In genomic region chr13:83048419-83048818, GRCh38 we compare ENCODE assay signal across 30 cellular contexts.
A peak's percentile ranks its signal among the peaks of the same experiment; 100 is the strongest.
DNase-seq lines count a peak whose midpoint lies in the region; ATAC-seq, FAIRE-seq and TF ChIP-seq lines count a peak whose summit lies in the region.
"Had no signal": no experiment of that assay in that cellular context is flagged by ENCODE, and none has a peak within 500 bp of the region (broad histone marks: within the 10 kb centered on the region; RNA-seq: fewer than 3 reads in every experiment).

No MANE protein-coding gene starts in this region.

- dilution Hi-C loops in IMR-90 (cut with HindIII; ENCODE audit: low sequenced_read_pairs, unreplicated experiment) = no loop called here

- H3K79me1 ChIP-seq in IMR-90 (ENCODE audit: low read depth in 1 of 2, low read length in 2 of 2) = no peaks in the 10 kb centered on the region

- H3K18ac ChIP-seq in IMR-90 (ENCODE audit: low read depth, low read length) = no peak overlapping the region

- H4K5ac ChIP-seq in IMR-90 (ENCODE audit: low read depth, low read length) = no peak overlapping the region

- H4K91ac ChIP-seq in IMR-90 (ENCODE audit: insufficient read depth, low read depth, low read length) = no peak overlapping the region

- POLR2A ChIA-PET in BJ (lab: Charles Lee) (no interaction called here), IMR-90 (lab: Charles Lee; ENCODE audit: unreplicated experiment) (no interaction called here)
- POLR2A ChIA-PET in CD4-positive, alpha-beta memory T cell (lab: Charles Lee; ENCODE audit: partially characterized antibody) = no interaction called here

- H3K27ac Mint-ChIP-seq in CD4-positive, alpha-beta memory T cell = no peak overlapping the region
- H3K27ac Mint-ChIP-seq: activated CD4-positive, alpha-beta memory T cell treated with anti-CD3 and anti-CD28 coated beads, Interleukin-2, amount 10 ng/mL, durations not matched to agents 7 days and 5 days; activated naive CD4-positive, alpha-beta T cell treated with anti-CD3 and anti-CD28 coated beads for 36 hours; natural killer cell treated with Interleukin-12 subunit alpha and Interleukin-12 subunit beta and Interleukin-15 and Interleukin-18, amount 100 ng/mL, for 72 hours had no signal

- no peaks in the 10 kb centered on the region for H3K9me1 ChIP-seq in IMR-90 (ENCODE audit: insufficient read depth, low read length)

- H3K9me3 ChIP-seq in IMR-90 (ENCODE audit: control insufficient read depth, insufficient read depth, low read length) = no peaks in the 10 kb centered on the region
- H3K9me3 ChIP-seq in CD4-positive, alpha-beta memory T cell (ENCODE audit: control insufficient read depth in 1 of 2, low read length in 2 of 2) = no peaks in the 10 kb centered on the region
- H3K9me3 ChIP-seq in right cardiac atrium (ENCODE audit: control insufficient read depth, low read length) = no peaks in the 10 kb centered on the region
- H3K9me3 ChIP-seq: A549, BLaER1, gastrocnemius medialis, prostate gland, sigmoid colon, tibial artery, vagina had no signal

- TF ChIP-seq RAD21 in IMR-90 (IDR thresholded peaks at IDR 0.05; ENCODE audit: low read length) = no peak

- no CpG with 5 or more reads among the region's 1 CpG for WGBS in IMR-90 (ENCODE audit: extremely low coverage in 2 of 2, insufficient read length in 1 of 2), 2 experiments
- 61% methylated on average over 1 of the region's 1 CpG for WGBS in right cardiac atrium

- no peaks in the 10 kb centered on the region for H4K20me1 ChIP-seq in IMR-90 (ENCODE audit: insufficient read depth, low read length)
- H4K20me1 ChIP-seq: BLaER1 had no signal

- in situ Hi-C loops in IMR-90 (cut with MboI; ENCODE audit: low sequenced_read_pairs) = no loop called here

- H3K9me3 Mint-ChIP-seq in CD4-positive, alpha-beta memory T cell = peaks cover 0 to 8% (median 3%) of the 10 kb centered on the region in 8 donors

- H3K36me3 ChIP-seq in BJ (ENCODE audit: control insufficient read depth, insufficient read depth, low read length) (no peaks in the 10 kb centered on the region), IMR-90 (ENCODE audit: control insufficient read depth, insufficient read depth, low read length) (no peaks in the 10 kb centered on the region)
- H3K36me3 ChIP-seq in CD4-positive, alpha-beta memory T cell (ENCODE audit: insufficient read depth, low read length) = no peaks in the 10 kb centered on the region
- H3K36me3 ChIP-seq: adrenal gland, BLaER1, gastrocnemius medialis, prostate gland, sigmoid colon, tibial artery, vagina had no signal

- DNase-seq in BJ (ENCODE audit: low read depth) (peak; percentile 17), IMR-90 (peak; percentile 3), choroid plexus epithelial cell (ENCODE audit: low read depth) (peak; percentile 31), frontal cortex (ENCODE audit: low spot score in 2 of 2) (no peak), GF-D8 (lab: John Stamatoyannopoulos, UW) (no peak), right cardiac atrium (no peak)
- DNase-seq in CD4-positive, alpha-beta memory T cell = no peak
- DNase-seq: activated CD4-positive, alpha-beta memory T cell treated with anti-CD3 and anti-CD28 coated beads, Interleukin-2, amount 10 ng/mL, durations not matched to agents 7 days and 5 days; activated CD8-positive, alpha-beta memory T cell treated with anti-CD3 and anti-CD28 coated beads, Interleukin-2, amount 50 U/mL, for 4 hours; activated naive CD4-positive, alpha-beta T cell treated with anti-CD3 and anti-CD28 coated beads for 36 hours; adrenal gland; effector CD4-positive, alpha-beta T cell; gastrocnemius medialis; GOT3; mucosa of descending colon; NCI-H2107; occipital lobe; sigmoid colon; stimulated activated CD4-positive, alpha-beta T cell treated with anti-CD3 and anti-CD28 coated beads, Interleukin-4, amount 100 ng/mL, for 1 hour; SW 1271; tibial artery had no signal

- no peak overlapping the region for H2AFZ ChIP-seq in IMR-90 (replicated peaks; ENCODE audit: low read length, poor library complexity)

- ATAC-seq in IMR-90 (ENCODE audit: low read depth) (peak; percentile 44), HG03520 (IDR thresholded peaks at IDR 0.05; ENCODE audit: unreplicated experiment) (no peak), right cardiac atrium (no peak)
- ATAC-seq: A549; gastrocnemius medialis; mucosa of descending colon; natural killer cell treated with Interleukin-12 subunit alpha and Interleukin-12 subunit beta and Interleukin-15 and Interleukin-18, amount 100 ng/mL, for 72 hours had no signal

- H3K4me3 Mint-ChIP-seq in CD4-positive, alpha-beta memory T cell = no peak overlapping the region
- H3K4me3 Mint-ChIP-seq: activated CD4-positive, alpha-beta memory T cell treated with anti-CD3 and anti-CD28 coated beads, Interleukin-2, amount 10 ng/mL, durations not matched to agents 7 days and 5 days; activated naive CD4-positive, alpha-beta T cell treated with anti-CD3 and anti-CD28 coated beads for 36 hours; natural killer cell treated with Interleukin-12 subunit alpha and Interleukin-12 subunit beta and Interleukin-15 and Interleukin-18, amount 100 ng/mL, for 72 hours had no signal

- peak; percentile 6 for FAIRE-seq in frontal cortex (lab: Jason Lieb, UNC)
- FAIRE-seq: A549, bronchial epithelial cell, colon had no signal

- H3K23ac ChIP-seq in IMR-90 (ENCODE audit: low read depth, low read length) = no peak overlapping the region

- H2AK5ac ChIP-seq in IMR-90 (ENCODE audit: low read depth, low read length) = no peak overlapping the region

- no peak overlapping the region for H2BK5ac ChIP-seq in IMR-90 (ENCODE audit: low read depth, low read length, poor library complexity, severe bottlenecking)

- no peak overlapping the region for H3K14ac ChIP-seq in IMR-90 (replicated peaks; ENCODE audit: low read depth, low read length)

- no TSS peak for BruUV-seq in IMR-90 (replicated peaks; lab: Mats Ljungman, UMichigan)

- H2AK9ac ChIP-seq in IMR-90 (replicated peaks; ENCODE audit: low read depth, low read length, poor library complexity) = no peak overlapping the region

- TF ChIP-seq CTCF in BJ (IDR thresholded peaks at IDR 0.05; ENCODE audit: insufficient read depth, low read depth, low read length) (no peak), IMR-90 (conservative IDR thresholded peaks at IDR 0.05; ENCODE audit: low read depth, low read length) (no peak), choroid plexus epithelial cell (conservative IDR thresholded peaks at IDR 0.05; ENCODE audit: low read depth, low read length) (no peak)

- intact Hi-C loops in IMR-90 (cut with micrococcal nuclease) (no loop called here), right cardiac atrium (cut with DNase I) (no loop called here)
- intact Hi-C loops in CD4-positive, alpha-beta memory T cell (cut with micrococcal nuclease) = no loop called here

- H3K9ac ChIP-seq in IMR-90 (ENCODE audit: low read depth, low read length) = no peak overlapping the region
- H3K9ac ChIP-seq: BLaER1 had no signal

- H2BK120ac ChIP-seq in IMR-90 (ENCODE audit: low read depth, low read length) = no peak overlapping the region

- no peaks in the 10 kb centered on the region for H3K36me3 Mint-ChIP-seq in CD4-positive, alpha-beta memory T cell

- H3K4me1 ChIP-seq in IMR-90 (ENCODE audit: control insufficient read depth, insufficient read depth, low read length) (no peaks in the 10 kb centered on the region), right cardiac atrium (ENCODE audit: control insufficient read depth, insufficient read depth, low read length) (no peaks in the 10 kb centered on the region)
- H3K4me1 ChIP-seq in CD4-positive, alpha-beta memory T cell (ENCODE audit: insufficient read depth, low read length) = no peaks in the 10 kb centered on the region
- H3K4me1 ChIP-seq: A549, adrenal gland, BLaER1, gastrocnemius medialis, prostate gland, vagina had no signal

- no peaks in the 10 kb centered on the region for H3K27me3 ChIP-seq in BJ (ENCODE audit: control insufficient read depth, insufficient read depth, low read length)
- H3K27me3 ChIP-seq in IMR-90 (ENCODE audit: control insufficient read depth, insufficient read depth, low read length) = no peaks in the 10 kb centered on the region
- no peaks in the 10 kb centered on the region for H3K27me3 ChIP-seq in CD4-positive, alpha-beta memory T cell (ENCODE audit: insufficient read depth, low read length)
- no peaks in the 10 kb centered on the region for H3K27me3 ChIP-seq in right cardiac atrium (ENCODE audit: control insufficient read depth, insufficient read depth)
- H3K27me3 ChIP-seq: adrenal gland, BLaER1, gastrocnemius medialis, sigmoid colon, tibial artery, vagina had no signal

- H3K56ac ChIP-seq in IMR-90 (ENCODE audit: extremely low read depth, insufficient read depth, low read length) = no peak overlapping the region

- no peak overlapping the region for H2BK15ac ChIP-seq in IMR-90 (ENCODE audit: low read depth, low read length)

- H2BK20ac ChIP-seq in IMR-90 (ENCODE audit: low read depth, low read length) = no peak overlapping the region

- H3K4me3 ChIP-seq in BJ (ENCODE audit: low read depth, low read length) (no peak overlapping the region), IMR-90 (ENCODE audit: insufficient read depth, low read depth, low read length) (no peak overlapping the region), choroid plexus epithelial cell (ENCODE audit: low read depth, low read length) (no peak overlapping the region), right cardiac atrium (ENCODE audit: low read length) (no peak overlapping the region)
- H3K4me3 ChIP-seq in CD4-positive, alpha-beta memory T cell (ENCODE audit: low read length in 2 of 2) = no peak overlapping the region
- H3K4me3 ChIP-seq: A549, adrenal gland, BLaER1, gastrocnemius medialis, lung, mucosa of descending colon, prostate gland, sigmoid colon, tibial artery, vagina had no signal

- H3K4me2 ChIP-seq in IMR-90 (ENCODE audit: low read depth, low read length) = no peak overlapping the region
- H3K4me2 ChIP-seq: A549, BLaER1 had no signal

- TF ChIP-seq POLR2A in IMR-90 (IDR thresholded peaks at IDR 0.05; ENCODE audit: low read depth, low read length) = no peak

- H3K4ac ChIP-seq in IMR-90 (ENCODE audit: low read depth, low read length) = no peak overlapping the region

- no peaks in the 10 kb centered on the region for H3K4me1 Mint-ChIP-seq in CD4-positive, alpha-beta memory T cell
- H3K4me1 Mint-ChIP-seq: activated CD4-positive, alpha-beta memory T cell treated with anti-CD3 and anti-CD28 coated beads, Interleukin-2, amount 10 ng/mL, durations not matched to agents 7 days and 5 days had no signal

- no peak overlapping the region for H3K27ac ChIP-seq in IMR-90 (ENCODE audit: insufficient read depth, low read length)
- H3K27ac ChIP-seq in CD4-positive, alpha-beta memory T cell (ENCODE audit: low read depth, low read length) = no peak overlapping the region
- H3K27ac ChIP-seq in right cardiac atrium (ENCODE audit: low read length) = no peak overlapping the region
- H3K27ac ChIP-seq: A549, adrenal gland, BLaER1, gastrocnemius medialis, prostate gland, sigmoid colon, tibial artery, vagina had no signal

- CTCF ChIA-PET in BJ (lab: Yijun Ruan, JAX) (no interaction called here), IMR-90 (lab: Yijun Ruan, JAX) (no interaction called here)
- CTCF ChIA-PET in CD4-positive, alpha-beta memory T cell (lab: Charles Lee; ENCODE audit: partially characterized antibody) = no interaction called here

- H3K27me3 Mint-ChIP-seq in CD4-positive, alpha-beta memory T cell = no peaks in the 10 kb centered on the region
- H3K27me3 Mint-ChIP-seq: activated CD4-positive, alpha-beta memory T cell treated with anti-CD3 and anti-CD28 coated beads, Interleukin-2, amount 10 ng/mL, durations not matched to agents 7 days and 5 days; natural killer cell treated with Interleukin-12 subunit alpha and Interleukin-12 subunit beta and Interleukin-15 and Interleukin-18, amount 100 ng/mL, for 72 hours had no signal

- no peak overlapping the region for H4K8ac ChIP-seq in IMR-90 (ENCODE audit: low read depth in 2 of 2, low read length in 2 of 2)

Comparison
In these comparisons a context has a peak if more than half of its experiments do, and no peak if none do; other contexts are left out.
1. DNase-seq: peak in BJ (single experiment), IMR-90 (single experiment) and choroid plexus epithelial cell (single experiment); none in frontal cortex (0 of 2), GF-D8 (single experiment), CD4-positive, alpha-beta memory T cell (0 of 5) and right cardiac atrium (0 of 3).